28 cellular contexts compared by ENCODE assay signal in genomic region chr13:29858231-29858630, GRCh38.
"Had no signal": no experiment of that assay in that cellular context is flagged by ENCODE, and none has a peak within 500 bp of the region (broad histone marks: within the 10 kb centered on the region; RNA-seq: fewer than 3 reads in every experiment).

No MANE protein-coding gene starts in this region.

- H3K4me3 ChIP-seq: breast epithelium, gastroesophageal sphincter, heart left ventricle, pancreas, prostate gland, skin epidermis, suprapubic skin, tibial artery had no signal

- DNase-seq: activated B cell treated with CpG ODN at 0.5 μM for 24 hours; activated CD4-positive, alpha-beta memory T cell treated with anti-CD3 and anti-CD28 coated beads for 36 hours; activated CD4-positive, alpha-beta T cell treated with anti-CD3 and anti-CD28 coated beads for 48 hours; activated CD8-positive, alpha-beta memory T cell treated with anti-CD3 and anti-CD28 coated beads, Interleukin-2, amount 50 U/mL, for 48 hours; activated naive CD8-positive, alpha-beta T cell treated with anti-CD3 and anti-CD28 coated beads, Interleukin-2, amount 50 U/mL, for 24 hours; activated T-cell treated with anti-CD3 and anti-CD28 coated beads, Interleukin-2, amount 50 U/mL, for 24 hours; amygdala; central memory CD4-positive, alpha-beta T cell; effector CD8-positive, alpha-beta T cell; heart left ventricle; naive B cell; pancreas; retina; stimulated activated CD4-positive, alpha-beta T cell treated with anti-CD3 and anti-CD28 coated beads, Interleukin-4, amount 100 ng/mL, for 4 hours; stimulated activated CD8-positive, alpha-beta memory T cell treated with anti-CD3 and anti-CD28 coated beads, Interleukin-4, amount 100 ng/mL, for 48 hours; stimulated activated naive CD8-positive, alpha-beta T cell treated with anti-CD3 and anti-CD28 coated beads, Interleukin-15, amount 100 ng/mL, for 72 hours; T-cell; tibial artery had no signal

- H3K4me3 Mint-ChIP-seq: activated B cell treated with CpG ODN at 0.5 μM for 24 hours; activated CD4-positive, alpha-beta memory T cell treated with anti-CD3 and anti-CD28 coated beads for 36 hours; activated naive CD4-positive, alpha-beta T cell treated with anti-CD3 and anti-CD28 coated beads, Interleukin-2, amount 50 U/mL, for 24 hours; activated naive CD8-positive, alpha-beta T cell treated with anti-CD3 and anti-CD28 coated beads, Interleukin-2, amount 50 U/mL, for 24 hours; activated T-cell treated with anti-CD3 and anti-CD28 coated beads, Interleukin-2, amount 50 U/mL, for 24 hours; mesothelial cell of epicardium; naive B cell; stimulated activated memory B cell treated with anti-CD40 and anti-IgM and Interleukin-4, amounts not matched to agents 10 μg/mL and 1 μg/mL and 100 μg/mL, for 72 hours; stimulated activated naive CD8-positive, alpha-beta T cell treated with anti-CD3 and anti-CD28 coated beads, Interleukin-15, amount 100 ng/mL, for 72 hours; T-cell had no signal

- H3K27me3 Mint-ChIP-seq: activated naive CD4-positive, alpha-beta T cell treated with anti-CD3 and anti-CD28 coated beads, Interleukin-2, amount 50 U/mL, for 24 hours; activated T-cell treated with anti-CD3 and anti-CD28 coated beads, Interleukin-2, amount 50 U/mL, for 24 hours; stimulated activated naive CD8-positive, alpha-beta T cell treated with anti-CD3 and anti-CD28 coated beads, Interleukin-15, amount 100 ng/mL, for 72 hours had no signal

- H3K9me3 Mint-ChIP-seq: activated B cell treated with CpG ODN at 0.5 μM for 24 hours; activated CD4-positive, alpha-beta memory T cell treated with anti-CD3 and anti-CD28 coated beads for 36 hours; activated naive CD4-positive, alpha-beta T cell treated with anti-CD3 and anti-CD28 coated beads, Interleukin-2, amount 50 U/mL, for 24 hours; activated naive CD8-positive, alpha-beta T cell treated with anti-CD3 and anti-CD28 coated beads, Interleukin-2, amount 50 U/mL, for 24 hours; activated T-cell treated with anti-CD3 and anti-CD28 coated beads, Interleukin-2, amount 50 U/mL, for 24 hours; activated T-helper 2 cell treated with anti-CD3 and anti-CD28 coated beads, Interferon-gamma antibody, Interleukin-2, Interleukin-4, amounts not matched to agents 10 μg/mL and 5 μg/mL and 100 μg/mL, durations not matched to agents 14 hours and 24 hours and 36 hours; stimulated activated memory B cell treated with anti-CD40 and anti-IgM and Interleukin-4, amounts not matched to agents 10 μg/mL and 1 μg/mL and 100 μg/mL, for 72 hours; stimulated activated naive CD8-positive, alpha-beta T cell treated with anti-CD3 and anti-CD28 coated beads, Interleukin-15, amount 100 ng/mL, for 72 hours; T-cell had no signal

- H3K27ac ChIP-seq: breast epithelium, gastroesophageal sphincter, heart left ventricle, pancreas, prostate gland, suprapubic skin, tibial artery had no signal

- H3K9me3 ChIP-seq: breast epithelium, gastroesophageal sphincter, heart left ventricle, pancreas, prostate gland, suprapubic skin, tibial artery had no signal

- H3K36me3 Mint-ChIP-seq: activated CD4-positive, alpha-beta memory T cell treated with anti-CD3 and anti-CD28 coated beads for 36 hours; activated naive CD4-positive, alpha-beta T cell treated with anti-CD3 and anti-CD28 coated beads, Interleukin-2, amount 50 U/mL, for 24 hours; mesothelial cell of epicardium; naive B cell; stimulated activated memory B cell treated with anti-CD40 and anti-IgM and Interleukin-4, amounts not matched to agents 10 μg/mL and 1 μg/mL and 100 μg/mL, for 72 hours; T-cell had no signal

- H3K27me3 ChIP-seq: breast epithelium, gastroesophageal sphincter, pancreas, suprapubic skin, tibial artery had no signal

- H3K27ac Mint-ChIP-seq: activated B cell treated with CpG ODN at 0.5 μM for 24 hours; activated CD4-positive, alpha-beta memory T cell treated with anti-CD3 and anti-CD28 coated beads for 36 hours; activated naive CD4-positive, alpha-beta T cell treated with anti-CD3 and anti-CD28 coated beads, Interleukin-2, amount 50 U/mL, for 24 hours; activated naive CD8-positive, alpha-beta T cell treated with anti-CD3 and anti-CD28 coated beads, Interleukin-2, amount 50 U/mL, for 24 hours; activated T-helper 2 cell treated with anti-CD3 and anti-CD28 coated beads, Interferon-gamma antibody, Interleukin-2, Interleukin-4, amounts not matched to agents 10 μg/mL and 5 μg/mL and 100 μg/mL, durations not matched to agents 14 hours and 24 hours and 36 hours; mesothelial cell of epicardium; naive B cell; stimulated activated memory B cell treated with anti-CD40 and anti-IgM and Interleukin-4, amounts not matched to agents 10 μg/mL and 1 μg/mL and 100 μg/mL, for 72 hours; stimulated activated naive CD8-positive, alpha-beta T cell treated with anti-CD3 and anti-CD28 coated beads, Interleukin-15, amount 100 ng/mL, for 72 hours; T-cell had no signal

- ATAC-seq: activated naive CD8-positive, alpha-beta T cell treated with anti-CD3 and anti-CD28 coated beads, Interleukin-2, amount 50 U/mL, for 24 hours; gastroesophageal sphincter; heart left ventricle; pancreas; sciatic nerve; stimulated activated memory B cell treated with anti-CD40 and anti-IgM and Interleukin-4, amounts not matched to agents 10 μg/mL and 1 μg/mL and 100 μg/mL, for 72 hours; stimulated activated naive CD8-positive, alpha-beta T cell treated with anti-CD3 and anti-CD28 coated beads, Interleukin-15, amount 100 ng/mL, for 72 hours; T-cell had no signal

- H3K4me1 Mint-ChIP-seq: activated B cell treated with CpG ODN at 0.5 μM for 24 hours; naive B cell; stimulated activated memory B cell treated with anti-CD40 and anti-IgM and Interleukin-4, amounts not matched to agents 10 μg/mL and 1 μg/mL and 100 μg/mL, for 72 hours had no signal

- H3K4me1 ChIP-seq: breast epithelium, gastroesophageal sphincter, heart left ventricle, prostate gland, suprapubic skin, tibial artery had no signal

- H3K36me3 ChIP-seq: breast epithelium, gastroesophageal sphincter, heart left ventricle, pancreas, prostate gland, suprapubic skin, tibial artery had no signal
